12 cellular contexts compared by ENCODE assay signal in genomic region chr13:43767351-43767901, GRCh38. TPM values are rescaled to one million over a fixed set of nuclear protein-coding genes. Genes with fewer than 3 reads are reported as not detected.
DNase-seq lines count a peak whose midpoint lies in the region; ATAC-seq lines count a peak whose summit lies in the region.
"Had no signal": no experiment of that assay in that cellular context is flagged by ENCODE, and none has a peak within 500 bp of the region (broad histone marks: within the 10 kb centered on the region; RNA-seq: fewer than 3 reads in every experiment).

No MANE protein-coding gene starts in this region.

- H3K27ac Mint-ChIP-seq in stimulated activated effector memory CD8-positive, alpha-beta T cell treated with anti-CD3 and anti-CD28 coated beads, Interleukin-12 subunit alpha, Interleukin-12 subunit beta, amount 100 ng/mL, for 72 hours, result no peak overlapping the region
- H3K27ac Mint-ChIP-seq in activated CD8-positive, alpha-beta memory T cell treated with anti-CD3 and anti-CD28 coated beads, Interleukin-2, amount 10 ng/mL, durations not matched to agents 7 days and 5 days, result no peak overlapping the region
- H3K27ac Mint-ChIP-seq in stimulated activated memory B cell treated with anti-CD40 and anti-IgM and Interleukin-4, amounts not matched to agents 10 μg/mL and 1 μg/mL and 100 μg/mL, for 72 hours, result no peak overlapping the region
- H3K27ac Mint-ChIP-seq: nephron progenitor cell had no signal

- H3K4me1 ChIP-seq in right cardiac atrium (ENCODE audit: control insufficient read depth, insufficient read depth, low read length), result peaks cover 6% of the 10 kb centered on the region

- H3K4me1 Mint-ChIP-seq in stimulated activated effector memory CD8-positive, alpha-beta T cell treated with anti-CD3 and anti-CD28 coated beads, Interleukin-12 subunit alpha, Interleukin-12 subunit beta, amount 100 ng/mL, for 72 hours, result no peaks in the 10 kb centered on the region
- no peaks in the 10 kb centered on the region for H3K4me1 Mint-ChIP-seq in activated CD8-positive, alpha-beta memory T cell treated with anti-CD3 and anti-CD28 coated beads, Interleukin-2, amount 10 ng/mL, durations not matched to agents 7 days and 5 days
- H3K4me1 Mint-ChIP-seq in stimulated activated memory B cell treated with anti-CD40 and anti-IgM and Interleukin-4, amounts not matched to agents 10 μg/mL and 1 μg/mL and 100 μg/mL, for 72 hours, result no peaks in the 10 kb centered on the region
- H3K4me1 Mint-ChIP-seq: nephron progenitor cell had no signal

- DNase-seq in NCI-H1105 treated with DMSO at 0.1 percent for 48 hours (lab: John Stamatoyannopoulos, UW) (peak; percentile 75), astrocyte of the hippocampus (ENCODE audit: low read depth, low spot score) (peak; percentile 37), right cardiac atrium (peak; percentile 40 to 71 (median 58))
- no peak for DNase-seq in stimulated activated effector memory CD8-positive, alpha-beta T cell treated with anti-CD3 and anti-CD28 coated beads, Interleukin-12 subunit alpha, Interleukin-12 subunit beta, amount 100 ng/mL, for 72 hours (ENCODE audit: low spot score in 2 of 2)
- DNase-seq in activated CD8-positive, alpha-beta memory T cell treated with anti-CD3 and anti-CD28 coated beads, Interleukin-2, amount 10 ng/mL, durations not matched to agents 7 days and 5 days, result no peak
- no peak for DNase-seq in activated CD4-positive, alpha-beta T cell treated with anti-CD3 and anti-CD28 coated beads for 4 hours
- DNase-seq: HCEC 1CT; nephron progenitor cell; SHP77; stimulated activated naive CD4-positive, alpha-beta T cell treated with Interleukin-2 at 50 U/mL for 16 hours had no signal

- WGBS in right cardiac atrium, result 15% methylated on average over 2 of the region's 2 CpGs

- no peak overlapping the region for H3K4me3 Mint-ChIP-seq in stimulated activated effector memory CD8-positive, alpha-beta T cell treated with anti-CD3 and anti-CD28 coated beads, Interleukin-12 subunit alpha, Interleukin-12 subunit beta, amount 100 ng/mL, for 72 hours
- H3K4me3 Mint-ChIP-seq in activated CD8-positive, alpha-beta memory T cell treated with anti-CD3 and anti-CD28 coated beads, Interleukin-2, amount 10 ng/mL, durations not matched to agents 7 days and 5 days, result no peak overlapping the region
- no peak overlapping the region for H3K4me3 Mint-ChIP-seq in stimulated activated memory B cell treated with anti-CD40 and anti-IgM and Interleukin-4, amounts not matched to agents 10 μg/mL and 1 μg/mL and 100 μg/mL, for 72 hours
- H3K4me3 Mint-ChIP-seq: nephron progenitor cell had no signal

- peak overlapping the region; percentile 86 for H3K27ac ChIP-seq in right cardiac atrium (ENCODE audit: low read length)

- no peak overlapping the region for H3K4me3 ChIP-seq in right cardiac atrium (ENCODE audit: low read length)

- CTCF ChIA-PET in activated CD8-positive, alpha-beta memory T cell treated with anti-CD3 and anti-CD28 coated beads, Interleukin-2, amount 10 ng/mL, durations not matched to agents 7 days and 5 days (lab: Charles Lee), result no interaction called here

- peaks cover 33% of the 10 kb centered on the region for H3K27me3 Mint-ChIP-seq in activated CD8-positive, alpha-beta memory T cell treated with anti-CD3 and anti-CD28 coated beads, Interleukin-2, amount 10 ng/mL, durations not matched to agents 7 days and 5 days
- no peaks in the 10 kb centered on the region for H3K27me3 Mint-ChIP-seq in stimulated activated memory B cell treated with anti-CD40 and anti-IgM and Interleukin-4, amounts not matched to agents 10 μg/mL and 1 μg/mL and 100 μg/mL, for 72 hours

- H3K9me3 ChIP-seq in right cardiac atrium (ENCODE audit: control insufficient read depth, low read length), result no peaks in the 10 kb centered on the region

- intact Hi-C loops in right cardiac atrium (cut with DNase I), result no loop called here

- no peaks in the 10 kb centered on the region for H3K27me3 ChIP-seq in right cardiac atrium (ENCODE audit: control insufficient read depth, insufficient read depth)

- no peaks in the 10 kb centered on the region for H3K9me3 Mint-ChIP-seq in stimulated activated effector memory CD8-positive, alpha-beta T cell treated with anti-CD3 and anti-CD28 coated beads, Interleukin-12 subunit alpha, Interleukin-12 subunit beta, amount 100 ng/mL, for 72 hours
- H3K9me3 Mint-ChIP-seq in activated CD8-positive, alpha-beta memory T cell treated with anti-CD3 and anti-CD28 coated beads, Interleukin-2, amount 10 ng/mL, durations not matched to agents 7 days and 5 days (ENCODE audit: low read depth), result no peaks in the 10 kb centered on the region
- no peaks in the 10 kb centered on the region for H3K9me3 Mint-ChIP-seq in stimulated activated memory B cell treated with anti-CD40 and anti-IgM and Interleukin-4, amounts not matched to agents 10 μg/mL and 1 μg/mL and 100 μg/mL, for 72 hours
- H3K9me3 Mint-ChIP-seq: nephron progenitor cell had no signal

- ATAC-seq in right cardiac atrium, result peak; percentile 90 to 92
- ATAC-seq in stimulated activated effector memory CD8-positive, alpha-beta T cell treated with anti-CD3 and anti-CD28 coated beads, Interleukin-12 subunit alpha, Interleukin-12 subunit beta, amount 100 ng/mL, for 72 hours, result peak; percentile 34
- ATAC-seq in activated CD8-positive, alpha-beta memory T cell treated with anti-CD3 and anti-CD28 coated beads, Interleukin-2, amount 10 ng/mL, durations not matched to agents 7 days and 5 days, result no peak
- no peak for ATAC-seq in HG02852 (IDR thresholded peaks at IDR 0.05; ENCODE audit: unreplicated experiment)
- ATAC-seq in stimulated activated memory B cell treated with anti-CD40 and anti-IgM and Interleukin-4, amounts not matched to agents 10 μg/mL and 1 μg/mL and 100 μg/mL, for 72 hours, result no peak

- no peaks in the 10 kb centered on the region for H3K36me3 Mint-ChIP-seq in stimulated activated effector memory CD8-positive, alpha-beta T cell treated with anti-CD3 and anti-CD28 coated beads, Interleukin-12 subunit alpha, Interleukin-12 subunit beta, amount 100 ng/mL, for 72 hours
- no peaks in the 10 kb centered on the region for H3K36me3 Mint-ChIP-seq in activated CD8-positive, alpha-beta memory T cell treated with anti-CD3 and anti-CD28 coated beads, Interleukin-2, amount 10 ng/mL, durations not matched to agents 7 days and 5 days
- H3K36me3 Mint-ChIP-seq in stimulated activated memory B cell treated with anti-CD40 and anti-IgM and Interleukin-4, amounts not matched to agents 10 μg/mL and 1 μg/mL and 100 μg/mL, for 72 hours, result no peaks in the 10 kb centered on the region

RNA-seq across cellular contexts. Expression of gene ENOX1, which starts 19.3 kb away (rescaled TPM):
- total RNA-seq in right cardiac atrium, result 1 to 10 TPM; 2.1 to 2.6 (median 2.3) TPM
- polyA plus RNA-seq in right cardiac atrium, result 2.1 TPM
- total RNA-seq in activated CD8-positive, alpha-beta memory T cell treated with anti-CD3 and anti-CD28 coated beads, Interleukin-2, amount 10 ng/mL, durations not matched to agents 7 days and 5 days, result 1 to 10 TPM in 1 of 2 experiments, not detected in 1; 2.4 TPM

Comparison
In these comparisons a context has a peak if more than half of its experiments do, and no peak if none do; other contexts are left out.
1. DNase-seq: peak in NCI-H1105 treated with DMSO at 0.1 percent for 48 hours (single experiment), astrocyte of the hippocampus (single experiment) and right cardiac atrium (3 of 3); none in stimulated activated effector memory CD8-positive, alpha-beta T cell treated with anti-CD3 and anti-CD28 coated beads, Interleukin-12 subunit alpha, Interleukin-12 subunit beta, amount 100 ng/mL, for 72 hours (0 of 2), activated CD8-positive, alpha-beta memory T cell treated with anti-CD3 and anti-CD28 coated beads, Interleukin-2, amount 10 ng/mL, durations not matched to agents 7 days and 5 days (single experiment) and activated CD4-positive, alpha-beta T cell treated with anti-CD3 and anti-CD28 coated beads for 4 hours (0 of 2).
2. ATAC-seq: peak in right cardiac atrium (2 of 2) and stimulated activated effector memory CD8-positive, alpha-beta T cell treated with anti-CD3 and anti-CD28 coated beads, Interleukin-12 subunit alpha, Interleukin-12 subunit beta, amount 100 ng/mL, for 72 hours (single experiment); none in activated CD8-positive, alpha-beta memory T cell treated with anti-CD3 and anti-CD28 coated beads, Interleukin-2, amount 10 ng/mL, durations not matched to agents 7 days and 5 days (single experiment), HG02852 (single experiment) and stimulated activated memory B cell treated with anti-CD40 and anti-IgM and Interleukin-4, amounts not matched to agents 10 μg/mL and 1 μg/mL and 100 μg/mL, for 72 hours (single experiment).